In genomic region chr2:143255899-143256298, GRCh38 we compare ENCODE assay signal across 16 cellular contexts.
DNase-seq lines count a peak whose midpoint lies in the region; ATAC-seq and TF ChIP-seq lines count a peak whose summit lies in the region.
"Had no signal": no experiment of that assay in that cellular context is flagged by ENCODE, and none has a peak within 500 bp of the region (broad histone marks: within the 10 kb centered on the region; RNA-seq: fewer than 3 reads in every experiment).

No MANE protein-coding gene starts in this region.

- TF ChIP-seq CTCF in GM13977 (IDR thresholded peaks at IDR 0.05; ENCODE audit: extremely low read depth, insufficient read depth, missing control alignments), result no peak

- H3K36me3 ChIP-seq in CD8-positive, alpha-beta memory T cell (ENCODE audit: insufficient read depth, low read length), result no peaks in the 10 kb centered on the region
- peaks cover 16% of the 10 kb centered on the region for H3K36me3 ChIP-seq in KOPT-K1 (ENCODE audit: insufficient read depth, low read length)
- H3K36me3 ChIP-seq: right lobe of liver, suprapubic skin had no signal

- no peaks in the 10 kb centered on the region for H3K27me3 ChIP-seq in CD8-positive, alpha-beta memory T cell (ENCODE audit: insufficient read depth, low read length, poor library complexity, severe bottlenecking)
- H3K27me3 ChIP-seq: right lobe of liver, suprapubic skin had no signal

- ATAC-seq in GM19023 (IDR thresholded peaks at IDR 0.05; ENCODE audit: unreplicated experiment) (peak; percentile 42), HG02840 (IDR thresholded peaks at IDR 0.05; ENCODE audit: low FRiP score, unreplicated experiment) (no peak)
- peak; percentile 47 for ATAC-seq in effector memory CD8-positive, alpha-beta T cell (replicated peaks)
- ATAC-seq: right lobe of liver had no signal

- no peaks in the 10 kb centered on the region for H3K9me3 Mint-ChIP-seq in CD8-positive, alpha-beta memory T cell
- H3K9me3 Mint-ChIP-seq in effector memory CD8-positive, alpha-beta T cell, result no peaks in the 10 kb centered on the region

- H3K4me3 Mint-ChIP-seq in CD8-positive, alpha-beta memory T cell, result peak overlapping the region; percentile 76 to 86 (median 84)
- H3K4me3 Mint-ChIP-seq in effector memory CD8-positive, alpha-beta T cell, result peak overlapping the region; percentile 73 to 81

- no peaks in the 10 kb centered on the region for H3K9me3 ChIP-seq in CD8-positive, alpha-beta memory T cell (ENCODE audit: low read length)
- H3K9me3 ChIP-seq in KOPT-K1 (ENCODE audit: insufficient read depth, low read length, poor library complexity, severe bottlenecking), result no peaks in the 10 kb centered on the region
- H3K9me3 ChIP-seq: right lobe of liver, suprapubic skin had no signal

- peak overlapping the region; percentile 22 for H3K27ac ChIP-seq in CD8-positive, alpha-beta memory T cell (ENCODE audit: low read depth, low read length)
- peak overlapping the region; percentile 93 for H3K27ac ChIP-seq in KOPT-K1 (ENCODE audit: low read depth, low read length, poor library complexity, severe bottlenecking)
- H3K27ac ChIP-seq: right lobe of liver, suprapubic skin had no signal

- POLR2A ChIA-PET in CD8-positive, alpha-beta memory T cell (lab: Charles Lee), result no interaction called here

- CTCF ChIA-PET in CD8-positive, alpha-beta memory T cell (lab: Charles Lee), result interaction anchor here (1.3 to 7.7 kb wide), 4 partner anchors 9 to 144 kb away, joined by 5 to 70 read pairs (median 30); no protein-coding TSS in a partner anchor

- H3K36me3 Mint-ChIP-seq in CD8-positive, alpha-beta memory T cell, result peaks cover 7 to 18% (median 8%) of the 10 kb centered on the region in 3 donors
- peaks cover 11% of the 10 kb centered on the region for H3K36me3 Mint-ChIP-seq in effector memory CD8-positive, alpha-beta T cell (ENCODE audit: insufficient read depth)

- H3K27me3 Mint-ChIP-seq in CD8-positive, alpha-beta memory T cell, result no peaks in the 10 kb centered on the region
- no peaks in the 10 kb centered on the region for H3K27me3 Mint-ChIP-seq in effector memory CD8-positive, alpha-beta T cell

- peaks cover 76 to 94% (median 91%) of the 10 kb centered on the region in 3 donors for H3K4me1 Mint-ChIP-seq in CD8-positive, alpha-beta memory T cell
- peaks cover 42 to 59% of the 10 kb centered on the region in 2 donors for H3K4me1 Mint-ChIP-seq in effector memory CD8-positive, alpha-beta T cell (ENCODE audit: low read depth in 2 of 2)

- H3K4me1 ChIP-seq in CD8-positive, alpha-beta memory T cell (ENCODE audit: insufficient read depth, low read length), result peaks cover 88% of the 10 kb centered on the region
- H3K4me1 ChIP-seq: right lobe of liver, suprapubic skin had no signal

- H3K27ac Mint-ChIP-seq in CD8-positive, alpha-beta memory T cell, result peak overlapping the region; percentile 90 to 98 (median 96)
- H3K27ac Mint-ChIP-seq in effector memory CD8-positive, alpha-beta T cell, result peak overlapping the region; percentile 87 to 89

- peak overlapping the region; percentile 42 for H3K4me3 ChIP-seq in CD8-positive, alpha-beta memory T cell (ENCODE audit: low read length)
- H3K4me3 ChIP-seq: right lobe of liver, suprapubic skin had no signal

- peak in 1 of 5 donors; percentile 15 for DNase-seq in CD8-positive, alpha-beta memory T cell
- no peak for DNase-seq in effector memory CD8-positive, alpha-beta T cell
- DNase-seq in GM13977 (ENCODE audit: low spot score), result no peak
- no peak for DNase-seq in HPDE6-E6E7 (ENCODE audit: extremely low spot score)
- DNase-seq in NOMO-1 treated with dmso at 0.1 percent for 144 hours (lab: John Stamatoyannopoulos, UW; ENCODE audit: unreplicated experiment), result no peak
- DNase-seq: C1 segment of cervical spinal cord, foreskin melanocyte, GDM1, GOT3, NCI-H1436, NCI-H524 treated with DMSO at 0.1 percent for 48 hours, right lobe of liver had no signal

- in situ Hi-C loops in GM13977 (cut with MboI; ENCODE audit: low pct_unique_long_range_greater_than_20kb, low sequenced_read_pairs, unreplicated experiment), result no loop called here
